In the genomic region with DNA sequence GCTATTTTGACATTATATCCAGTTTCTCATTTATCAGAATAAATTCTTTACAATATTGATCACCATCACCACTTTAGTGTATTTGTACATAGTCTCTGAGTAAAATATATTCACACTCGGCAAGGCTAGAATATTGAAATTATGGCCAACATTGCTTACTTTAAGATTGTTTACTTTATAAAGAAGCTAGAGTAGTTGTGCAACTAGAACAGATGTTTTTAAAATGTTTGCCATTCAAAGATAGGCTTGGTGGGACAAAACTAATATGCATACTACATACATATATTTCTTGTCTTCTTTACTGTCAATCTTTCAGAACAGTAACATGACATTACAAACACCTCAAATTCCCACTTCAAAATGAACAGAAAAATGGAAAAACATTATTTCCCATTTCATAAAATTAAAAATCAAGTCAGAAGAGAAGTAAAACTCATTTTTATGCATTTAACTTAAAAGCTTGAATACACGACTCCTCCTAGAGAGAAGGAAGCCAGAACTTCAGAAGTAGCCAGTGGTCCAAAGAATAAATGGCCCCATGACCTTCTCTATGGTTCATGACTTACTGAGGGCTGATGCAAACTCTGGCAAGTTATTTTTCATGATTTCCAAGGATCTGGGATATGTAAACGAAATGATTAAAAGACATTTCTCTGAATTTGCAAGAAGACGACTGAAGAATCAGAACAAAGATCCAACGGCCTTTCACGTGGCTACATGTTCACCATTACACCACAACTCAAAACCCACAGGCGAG, we compare ENCODE assay signal across 14 cellular contexts. TPM values are rescaled to one million over a fixed set of nuclear protein-coding genes. Genes with fewer than 3 reads are reported as not detected.
A peak's percentile ranks its signal among the peaks of the same experiment; 100 is the strongest.
DNase-seq lines count a peak whose midpoint lies in the region; ATAC-seq and TF ChIP-seq lines count a peak whose summit lies in the region.
"Had no signal": no experiment of that assay in that cellular context is flagged by ENCODE, and none has a peak within 500 bp of the region (broad histone marks: within the 10 kb centered on the region; RNA-seq: fewer than 3 reads in every experiment).

No MANE protein-coding gene starts in this region.

- H3K9me3 ChIP-seq in OCI-LY7 (ENCODE audit: low read length) (no peaks in the 10 kb centered on the region), GM23248 (ENCODE audit: low read depth) (no peaks in the 10 kb centered on the region)

- CTCF ChIA-PET in OCI-LY7 (lab: Charles Lee; ENCODE audit: unreplicated experiment): no interaction called here

- no peaks in the 10 kb centered on the region for H3K9me2 ChIP-seq in OCI-LY7 (ENCODE audit: insufficient read depth, low read length)
- no peaks in the 10 kb centered on the region; the same call in 1 of the 2 replicates for H3K9me2 ChIP-seq in GM23248 (ENCODE audit: insufficient read depth)

- H3K4me3 ChIP-seq in OCI-LY7 (ENCODE audit: low read depth, low read length, poor library complexity, severe bottlenecking) (no peak overlapping the region), fibroblast of villous mesenchyme (ENCODE audit: low read depth, low read length) (no peak overlapping the region), GM23248 (no peak overlapping the region)
- H3K4me3 ChIP-seq: GM12878 had no signal

- H3K4me2 ChIP-seq in OCI-LY7 (ENCODE audit: low read length): no peak overlapping the region
- no peak overlapping the region for H3K4me2 ChIP-seq in GM23248 (ENCODE audit: unreplicated experiment)

- peaks cover 60% of the 10 kb centered on the region for H3K36me3 ChIP-seq in OCI-LY7 (ENCODE audit: insufficient read depth, low read length)
- peaks cover 27% of the 10 kb centered on the region for H3K36me3 ChIP-seq in GM23248 (ENCODE audit: low read depth)

- H4K20me1 ChIP-seq in OCI-LY7 (ENCODE audit: insufficient read depth, low read length): no peaks in the 10 kb centered on the region
- H4K20me1 ChIP-seq in GM23248 (ENCODE audit: insufficient read depth): no peaks in the 10 kb centered on the region

- H3K36me3 Mint-ChIP-seq in activated naive CD8-positive, alpha-beta T cell: peaks cover 25% of the 10 kb centered on the region
- peaks cover 56% of the 10 kb centered on the region for H3K36me3 Mint-ChIP-seq in activated naive CD8-positive, alpha-beta T cell treated with anti-CD3 and anti-CD28 coated beads, Interleukin-2, amount 50 U/mL, for 24 hours (ENCODE audit: low read depth)

- no peak overlapping the region for H3K9ac ChIP-seq in GM23248

- peaks cover 21% of the 10 kb centered on the region for H3K4me1 Mint-ChIP-seq in activated naive CD8-positive, alpha-beta T cell (ENCODE audit: low read depth)
- H3K4me1 Mint-ChIP-seq in activated naive CD8-positive, alpha-beta T cell treated with anti-CD3 and anti-CD28 coated beads, Interleukin-2, amount 50 U/mL, for 24 hours: peaks cover 15% of the 10 kb centered on the region

- peaks cover 34% of the 10 kb centered on the region for H3K4me1 ChIP-seq in OCI-LY7 (ENCODE audit: insufficient read depth, low read length, poor library complexity, severe bottlenecking)
- peaks cover 36% of the 10 kb centered on the region for H3K4me1 ChIP-seq in GM23248 (ENCODE audit: insufficient read depth)

- intact Hi-C loops in OCI-LY7 (cut with micrococcal nuclease; ENCODE audit: unreplicated experiment): no loop called here

- H3K9me3 Mint-ChIP-seq in activated naive CD8-positive, alpha-beta T cell (ENCODE audit: low read depth): no peaks in the 10 kb centered on the region
- no peaks in the 10 kb centered on the region for H3K9me3 Mint-ChIP-seq in activated naive CD8-positive, alpha-beta T cell treated with anti-CD3 and anti-CD28 coated beads, Interleukin-2, amount 50 U/mL, for 24 hours
- H3K9me3 Mint-ChIP-seq: CD4-positive, alpha-beta T cell had no signal

- POLR2A ChIA-PET in OCI-LY7 (lab: Charles Lee): interaction anchor here (0.6 to 2.1 kb wide), 7 partner anchors 11 to 1614 kb away, joined by 3 to 9 read pairs (median 3); no protein-coding TSS in a partner anchor

- TF ChIP-seq CTCF in OCI-LY7 (conservative IDR thresholded peaks at IDR 0.05; ENCODE audit: low read length) (no peak), fibroblast of villous mesenchyme (IDR thresholded peaks at IDR 0.05; ENCODE audit: insufficient read depth, low read depth, low read length) (no peak)

- in situ Hi-C loops in KBM-7 (cut with MboI; ENCODE audit: low pct_unique_long_range_greater_than_20kb, low sequenced_read_pairs) (no loop called here), GM23248 (cut with MboI) (no loop called here)

- WGBS in GM23248 (ENCODE audit: low coverage in 1 of 2, low lambda C conversion rate in 2 of 2, missing lambda C conversion rate in 2 of 2), 2 experiments: 73 to 76% methylated on average over 7 of the region's 7 CpGs

- peak overlapping the region; percentile 48 for H3K27ac Mint-ChIP-seq in activated naive CD8-positive, alpha-beta T cell
- no peak overlapping the region for H3K27ac Mint-ChIP-seq in activated naive CD8-positive, alpha-beta T cell treated with anti-CD3 and anti-CD28 coated beads, Interleukin-2, amount 50 U/mL, for 24 hours
- H3K27ac Mint-ChIP-seq: B cell; CD4-positive, alpha-beta T cell had no signal

- no peak for DNase-seq in activated naive CD8-positive, alpha-beta T cell treated with anti-CD3 and anti-CD28 coated beads, Interleukin-2, amount 50 U/mL, for 24 hours
- no peak for DNase-seq in OCI-LY7 (ENCODE audit: low spot score)
- peak; percentile 62 for DNase-seq in fibroblast of villous mesenchyme (ENCODE audit: low read depth)
- DNase-seq in KBM-7: no peak
- no peak for DNase-seq in GM23248
- DNase-seq: C1 segment of cervical spinal cord; Calu3; CD4-positive, alpha-beta T cell; DMS79 had no signal

- peaks cover 20% of the 10 kb centered on the region; the same call in 1 of the 2 replicates for H3K79me2 ChIP-seq in OCI-LY7 (ENCODE audit: insufficient read depth, low read depth, low read length)
- H3K79me2 ChIP-seq in GM23248 (ENCODE audit: insufficient read depth): no peaks in the 10 kb centered on the region

- H3K27me3 Mint-ChIP-seq in activated naive CD8-positive, alpha-beta T cell: no peaks in the 10 kb centered on the region
- H3K27me3 Mint-ChIP-seq in activated naive CD8-positive, alpha-beta T cell treated with anti-CD3 and anti-CD28 coated beads, Interleukin-2, amount 50 U/mL, for 24 hours: no peaks in the 10 kb centered on the region
- H3K27me3 Mint-ChIP-seq: B cell; CD4-positive, alpha-beta T cell had no signal

- H3K27ac ChIP-seq in OCI-LY7 (ENCODE audit: low read depth, low read length, poor library complexity, severe bottlenecking): no peak overlapping the region
- H3K27ac ChIP-seq in GM23248: no peak overlapping the region

- H3F3A ChIP-seq in GM23248 (ENCODE audit: insufficient read depth): peaks cover 35% of the 10 kb centered on the region

- BruUV-seq in OCI-LY7 (replicated peaks; lab: Mats Ljungman, UMichigan): TSS peak; percentile 6

- ATAC-seq in activated naive CD8-positive, alpha-beta T cell treated with anti-CD3 and anti-CD28 coated beads, Interleukin-2, amount 50 U/mL, for 24 hours: no peak
- no peak for ATAC-seq in HG03097 (IDR thresholded peaks at IDR 0.05; ENCODE audit: low FRiP score, unreplicated experiment)
- ATAC-seq: GM12878, HCT116 had no signal

- no peak overlapping the region for H3K4me3 Mint-ChIP-seq in activated naive CD8-positive, alpha-beta T cell
- no peak overlapping the region for H3K4me3 Mint-ChIP-seq in activated naive CD8-positive, alpha-beta T cell treated with anti-CD3 and anti-CD28 coated beads, Interleukin-2, amount 50 U/mL, for 24 hours
- H3K4me3 Mint-ChIP-seq: B cell; CD4-positive, alpha-beta T cell had no signal

- H3K27me3 ChIP-seq in GM23248 (replicated peaks; ENCODE audit: insufficient read depth): no peaks in the 10 kb centered on the region

- H2AFZ ChIP-seq in OCI-LY7 (ENCODE audit: low read length): no peak overlapping the region
- no peak overlapping the region for H2AFZ ChIP-seq in GM23248

RNA-seq across cellular contexts. Expression of gene MTX3, which starts 14.1 kb away (rescaled TPM):
- 19.2 and 26.0 TPM in 2 replicates for total RNA-seq in OCI-LY7 (2014; rRNA removed; shearing (Covaris generic))
- total RNA-seq in OCI-LY7 (2022) (53.6 and 67.3 TPM in 2 replicates), fibroblast of villous mesenchyme (12.5 and 13.2 TPM in 2 replicates)
- total RNA-seq in GM23248 (2014; rRNA removed; shearing (Covaris generic)): 18.4 and 24.2 TPM in 2 replicates
- polyA plus RNA-seq in GM23248 (2016; fragmentation: Nextera tagmentation; extraction: Ambion mirVana): 6.9 and 7.0 TPM in 2 replicates

RNA-seq across cellular contexts. Expression of gene THBS4, which starts 58.2 kb away (rescaled TPM):
- total RNA-seq in OCI-LY7 (2014; rRNA removed; shearing (Covaris generic)): 1.8 and 4.5 TPM in 2 replicates
- total RNA-seq in OCI-LY7 (2022): 3.9 and 4.2 TPM in 2 replicates
- under 0.01 and 0.32 TPM in 2 replicates for total RNA-seq in fibroblast of villous mesenchyme
- under 0.01 and 0.43 TPM in 2 replicates for total RNA-seq in GM23248 (2014; rRNA removed; shearing (Covaris generic))
- polyA plus RNA-seq in GM23248 (2016; fragmentation: Nextera tagmentation; extraction: Ambion mirVana): 0.70 and 0.74 TPM in 2 replicates
